ENCODE assay signal across 18 cellular contexts in the genomic region with DNA sequence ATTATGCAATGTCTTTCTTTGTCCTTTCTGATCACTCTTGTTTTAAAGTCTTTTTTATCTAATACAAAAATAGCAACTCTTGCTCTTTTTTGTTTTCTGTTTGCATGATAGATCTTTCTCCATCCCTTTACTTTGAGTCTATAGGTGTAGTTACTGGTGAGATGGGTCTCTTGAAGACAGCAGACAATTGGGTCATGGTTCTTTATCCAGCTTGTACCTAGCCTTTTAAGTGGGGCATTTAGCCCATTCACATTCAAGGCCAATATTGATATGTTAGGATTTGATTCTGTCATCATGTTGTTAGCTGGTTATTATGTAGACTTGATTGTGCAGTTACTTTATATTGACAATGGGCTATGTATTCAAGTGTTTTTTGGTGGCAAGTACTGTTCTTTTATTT.
A peak's percentile ranks its signal among the peaks of the same experiment; 100 is the strongest.
DNase-seq lines count a peak whose midpoint lies in the region; ATAC-seq and TF ChIP-seq lines count a peak whose summit lies in the region.
"Had no signal": no experiment of that assay in that cellular context is flagged by ENCODE, and none has a peak within 500 bp of the region (broad histone marks: within the 10 kb centered on the region; RNA-seq: fewer than 3 reads in every experiment).

No MANE protein-coding gene starts in this region.

- peak overlapping the region; percentile 53; the same call in 1 of the 2 replicates for H3K27ac ChIP-seq in ACC112 (ENCODE audit: low read depth, low read length)
- H3K27ac ChIP-seq in RWPE2 (ENCODE audit: poor library complexity, severe bottlenecking), result peak overlapping the region; percentile 74
- no peak overlapping the region for H3K27ac ChIP-seq in CD4-positive, alpha-beta T cell (ENCODE audit: low read depth, low read length)
- H3K27ac ChIP-seq: C4-2B had no signal

- H3K9me3 Mint-ChIP-seq in HFFc6, result peaks cover 5% of the 10 kb centered on the region; the same call in 1 of the 2 replicates
- peaks cover 15% of the 10 kb centered on the region for H3K9me3 Mint-ChIP-seq in osteocyte (ENCODE audit: unreplicated experiment)
- peaks cover 8% of the 10 kb centered on the region for H3K9me3 Mint-ChIP-seq in CD4-positive, alpha-beta T cell

- H3K36me3 Mint-ChIP-seq in HFFc6 (ENCODE audit: low read depth) (peaks cover 11% of the 10 kb centered on the region; the same call in 1 of the 2 replicates), osteocyte (ENCODE audit: unreplicated experiment) (peaks cover 3% of the 10 kb centered on the region)
- H3K36me3 Mint-ChIP-seq in CD4-positive, alpha-beta T cell (ENCODE audit: low read depth), result no peaks in the 10 kb centered on the region
- H3K36me3 Mint-ChIP-seq: CD4-positive, alpha-beta memory T cell had no signal

- H3K4me1 Mint-ChIP-seq in HFFc6 (ENCODE audit: low read depth) (peaks cover 29% of the 10 kb centered on the region), osteocyte (ENCODE audit: unreplicated experiment) (peaks cover 18% of the 10 kb centered on the region)
- H3K4me1 Mint-ChIP-seq in CD4-positive, alpha-beta T cell (ENCODE audit: low read depth), result no peaks in the 10 kb centered on the region
- H3K4me1 Mint-ChIP-seq: CD4-positive, alpha-beta memory T cell; GM23338 had no signal

- H3K27ac Mint-ChIP-seq in HFFc6 (peak overlapping the region; percentile 76; the same call in 1 of the 2 replicates), osteocyte (ENCODE audit: unreplicated experiment) (peak overlapping the region; percentile 11)
- no peak overlapping the region for H3K27ac Mint-ChIP-seq in CD4-positive, alpha-beta T cell
- H3K27ac Mint-ChIP-seq: CD4-positive, alpha-beta memory T cell; GM23338 had no signal

- no peaks in the 10 kb centered on the region for H3K27me3 ChIP-seq in ACC112 (ENCODE audit: insufficient read depth, low read length)
- no peaks in the 10 kb centered on the region for H3K27me3 ChIP-seq in RWPE2 (ENCODE audit: insufficient read depth, poor library complexity, severe bottlenecking)
- no peaks in the 10 kb centered on the region for H3K27me3 ChIP-seq in CD4-positive, alpha-beta T cell (ENCODE audit: control insufficient read depth, insufficient read depth, low read length)

- DNase-seq in HFFc6 (no peak), RWPE2 (ENCODE audit: low spot score) (no peak), osteocyte (ENCODE audit: extremely low spot score, unreplicated experiment) (no peak), NCI-H1930 (lab: John Stamatoyannopoulos, UW) (no peak)
- DNase-seq in CD4-positive, alpha-beta T cell, result no peak
- DNase-seq: AML-193; CD4-positive, alpha-beta memory T cell; DMS153; DMS79 treated with DMSO at 0.1 percent for 48 hours; GF-D8 had no signal

- H3K27me3 Mint-ChIP-seq in HFFc6 (ENCODE audit: insufficient read depth), result no peaks in the 10 kb centered on the region; the same call in 1 of the 2 replicates
- no peaks in the 10 kb centered on the region for H3K27me3 Mint-ChIP-seq in osteocyte (ENCODE audit: unreplicated experiment)
- no peaks in the 10 kb centered on the region for H3K27me3 Mint-ChIP-seq in CD4-positive, alpha-beta T cell
- H3K27me3 Mint-ChIP-seq: CD4-positive, alpha-beta memory T cell had no signal

- CTCF ChIA-PET in CD4-positive, alpha-beta T cell (lab: Charles Lee), result no interaction called here

- H3K36me3 ChIP-seq in ACC112 (ENCODE audit: insufficient read depth, low read length) (no peaks in the 10 kb centered on the region), RWPE2 (ENCODE audit: low read depth) (no peaks in the 10 kb centered on the region)

- H3K4me3 Mint-ChIP-seq in HFFc6 (no peak overlapping the region), osteocyte (ENCODE audit: unreplicated experiment) (no peak overlapping the region)
- no peak overlapping the region for H3K4me3 Mint-ChIP-seq in CD4-positive, alpha-beta T cell
- H3K4me3 Mint-ChIP-seq: CD4-positive, alpha-beta memory T cell; GM23338 had no signal

- no peak overlapping the region for H3K4me3 ChIP-seq in ACC112 (ENCODE audit: low read depth, low read length)
- H3K4me3 ChIP-seq in RWPE2 (ENCODE audit: severe bottlenecking), result no peak overlapping the region
- H3K4me3 ChIP-seq: GM12878, GM23338, K562 had no signal

- H3K4me1 ChIP-seq in ACC112 (ENCODE audit: control insufficient read depth, insufficient read depth, low read length, unreplicated experiment) (peaks cover 13% of the 10 kb centered on the region), RWPE2 (ENCODE audit: insufficient read depth, poor library complexity, severe bottlenecking) (peaks cover 12% of the 10 kb centered on the region)

- intact Hi-C loops in CD4-positive, alpha-beta T cell (cut with DNase I, micrococcal nuclease), result no loop called here

- H3K79me2 ChIP-seq in ACC112 (ENCODE audit: control insufficient read depth, insufficient read depth, low read length, unreplicated experiment), result no peaks in the 10 kb centered on the region

- TF ChIP-seq CTCF in HFFc6 (IDR thresholded peaks at IDR 0.05), result no peak
- no peak for TF ChIP-seq CTCF in RWPE2 (IDR thresholded peaks at IDR 0.05; ENCODE audit: poor library complexity, severe bottlenecking)
- TF ChIP-seq CTCF in osteocyte (IDR thresholded peaks at IDR 0.05), result no peak
- no peak for TF ChIP-seq CTCF in CD4-positive, alpha-beta T cell (IDR thresholded peaks at IDR 0.05)

- no peak for ATAC-seq in RWPE2 (ENCODE audit: low read depth)
- no peak for ATAC-seq in CD4-positive, alpha-beta T cell (ENCODE audit: poor library complexity)
- no peak for ATAC-seq in GM18873 (IDR thresholded peaks at IDR 0.05; ENCODE audit: low FRiP score, unreplicated experiment)
- ATAC-seq in GM19397 (IDR thresholded peaks at IDR 0.05; ENCODE audit: unreplicated experiment), result no peak
- ATAC-seq: GM12878, GM23338, HCT116, K562 had no signal

- POLR2A ChIA-PET in CD4-positive, alpha-beta T cell (lab: Charles Lee), result no interaction called here

- no peaks in the 10 kb centered on the region for H3K9me3 ChIP-seq in RWPE2 (ENCODE audit: severe bottlenecking)
- no peaks in the 10 kb centered on the region for H3K9me3 ChIP-seq in CD4-positive, alpha-beta T cell (ENCODE audit: control insufficient read depth, low read length)

- H2AFZ ChIP-seq in ACC112 (ENCODE audit: low read length, unreplicated experiment), result peak overlapping the region; percentile 19
- H2AFZ ChIP-seq: GM23338 had no signal
